1 cellular context compared by ENCODE assay signal in the genomic region with DNA sequence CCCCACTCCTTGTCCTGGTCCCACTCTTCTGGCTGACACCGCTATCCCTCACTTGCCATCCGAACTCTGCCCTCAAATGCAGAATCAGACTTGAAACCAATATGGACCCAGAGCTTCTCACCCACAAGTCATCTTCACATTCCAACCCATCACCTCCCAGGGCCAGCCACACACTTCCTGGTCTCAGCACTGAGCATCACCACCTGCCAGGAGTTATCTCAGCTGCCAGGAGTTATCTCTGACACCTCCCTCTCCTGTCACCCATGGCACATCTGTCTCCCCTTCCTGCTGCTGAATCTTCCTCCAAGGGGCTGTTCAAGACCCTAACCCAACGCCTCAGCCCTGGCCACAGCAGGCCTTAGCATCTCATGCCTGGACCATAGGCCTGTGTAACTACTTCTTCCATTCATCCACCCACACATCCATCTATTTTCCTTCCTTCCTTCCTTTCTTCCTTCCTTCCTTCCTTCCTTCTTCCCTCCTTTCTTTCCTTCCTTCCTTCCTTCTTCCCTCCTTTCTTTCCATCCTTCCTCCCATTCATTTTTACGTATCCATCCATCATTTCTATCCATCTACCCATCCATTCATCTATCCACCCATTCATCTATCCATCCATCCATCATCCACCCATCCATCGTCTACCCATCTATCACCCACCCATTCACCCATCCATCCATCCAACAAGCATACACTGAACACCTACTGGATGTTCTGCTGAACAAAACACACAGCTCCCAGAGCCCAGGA.
TF ChIP-seq lines count a peak whose summit lies in the region.

No MANE protein-coding gene starts in this region.

TF ChIP-seq in HepG2, 621 proteins besides CTCF, POLR2A, EP300 and RAD21 (continued from another document and continues in another):
- TF ChIP-seq, protein P1, sequence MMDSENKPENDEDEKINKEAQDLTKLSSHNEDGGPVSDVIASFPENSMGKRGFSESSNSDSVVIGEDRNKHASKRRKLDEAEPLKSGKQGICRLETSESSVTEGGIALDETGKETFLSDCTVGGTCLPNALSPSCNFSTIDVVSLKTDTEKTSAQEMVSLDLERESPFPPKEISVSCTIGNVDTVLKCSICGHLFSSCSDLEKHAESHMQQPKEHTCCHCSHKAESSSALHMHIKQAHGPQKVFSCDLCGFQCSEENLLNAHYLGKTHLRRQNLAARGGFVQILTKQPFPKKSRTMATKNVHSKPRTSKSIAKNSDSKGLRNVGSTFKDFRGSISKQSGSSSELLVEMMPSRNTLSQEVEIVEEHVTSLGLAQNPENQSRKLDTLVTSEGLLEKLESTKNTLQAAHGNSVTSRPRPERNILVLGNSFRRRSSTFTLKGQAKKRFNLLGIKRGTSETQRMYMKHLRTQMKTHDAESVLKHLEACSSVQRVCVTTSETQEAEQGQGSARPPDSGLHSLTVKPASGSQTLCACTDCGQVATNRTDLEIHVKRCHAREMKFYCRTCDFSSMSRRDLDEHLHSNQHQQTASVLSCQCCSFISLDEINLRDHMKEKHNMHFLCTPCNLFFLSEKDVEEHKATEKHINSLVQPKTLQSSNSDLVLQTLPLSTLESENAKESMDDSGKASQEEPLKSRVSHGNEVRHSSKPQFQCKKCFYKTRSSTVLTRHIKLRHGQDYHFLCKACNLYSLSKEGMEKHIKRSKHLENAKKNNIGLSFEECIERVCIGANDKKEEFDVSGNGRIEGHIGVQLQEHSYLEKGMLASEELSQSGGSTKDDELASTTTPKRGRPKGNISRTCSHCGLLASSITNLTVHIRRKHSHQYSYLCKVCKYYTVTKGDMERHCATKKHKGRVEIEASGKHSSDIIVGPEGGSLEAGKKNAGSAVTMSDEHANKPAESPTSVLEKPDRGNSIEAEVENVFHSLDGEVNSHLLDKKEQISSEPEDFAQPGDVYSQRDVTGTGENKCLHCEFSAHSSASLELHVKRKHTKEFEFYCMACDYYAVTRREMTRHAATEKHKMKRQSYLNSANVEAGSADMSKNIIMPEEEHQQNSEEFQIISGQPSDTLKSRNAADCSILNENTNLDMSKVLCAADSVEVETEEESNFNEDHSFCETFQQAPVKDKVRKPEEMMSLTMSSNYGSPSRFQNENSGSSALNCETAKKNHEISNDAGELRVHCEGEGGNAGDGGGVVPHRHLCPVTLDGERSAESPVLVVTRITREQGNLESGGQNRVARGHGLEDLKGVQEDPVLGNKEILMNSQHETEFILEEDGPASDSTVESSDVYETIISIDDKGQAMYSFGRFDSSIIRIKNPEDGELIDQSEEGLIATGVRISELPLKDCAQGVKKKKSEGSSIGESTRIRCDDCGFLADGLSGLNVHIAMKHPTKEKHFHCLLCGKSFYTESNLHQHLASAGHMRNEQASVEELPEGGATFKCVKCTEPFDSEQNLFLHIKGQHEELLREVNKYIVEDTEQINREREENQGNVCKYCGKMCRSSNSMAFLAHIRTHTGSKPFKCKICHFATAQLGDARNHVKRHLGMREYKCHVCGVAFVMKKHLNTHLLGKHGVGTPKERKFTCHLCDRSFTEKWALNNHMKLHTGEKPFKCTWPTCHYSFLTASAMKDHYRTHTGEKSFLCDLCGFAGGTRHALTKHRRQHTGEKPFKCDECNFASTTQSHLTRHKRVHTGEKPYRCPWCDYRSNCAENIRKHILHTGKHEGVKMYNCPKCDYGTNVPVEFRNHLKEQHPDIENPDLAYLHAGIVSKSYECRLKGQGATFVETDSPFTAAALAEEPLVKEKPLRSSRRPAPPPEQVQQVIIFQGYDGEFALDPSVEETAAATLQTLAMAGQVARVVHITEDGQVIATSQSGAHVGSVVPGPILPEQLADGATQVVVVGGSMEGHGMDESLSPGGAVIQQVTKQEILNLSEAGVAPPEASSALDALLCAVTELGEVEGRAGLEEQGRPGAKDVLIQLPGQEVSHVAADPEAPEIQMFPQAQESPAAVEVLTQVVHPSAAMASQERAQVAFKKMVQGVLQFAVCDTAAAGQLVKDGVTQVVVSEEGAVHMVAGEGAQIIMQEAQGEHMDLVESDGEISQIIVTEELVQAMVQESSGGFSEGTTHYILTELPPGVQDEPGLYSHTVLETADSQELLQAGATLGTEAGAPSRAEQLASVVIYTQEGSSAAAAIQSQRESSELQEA (CRISPR knock-in tag; IDR thresholded peaks at IDR 0.05; ENCODE audit: not compliant biosample characterization), result no peak
- TF ChIP-seq HMG20B (CRISPR knock-in tag; conservative IDR thresholded peaks at IDR 0.05), result no peak
- TF ChIP-seq, protein P2, sequence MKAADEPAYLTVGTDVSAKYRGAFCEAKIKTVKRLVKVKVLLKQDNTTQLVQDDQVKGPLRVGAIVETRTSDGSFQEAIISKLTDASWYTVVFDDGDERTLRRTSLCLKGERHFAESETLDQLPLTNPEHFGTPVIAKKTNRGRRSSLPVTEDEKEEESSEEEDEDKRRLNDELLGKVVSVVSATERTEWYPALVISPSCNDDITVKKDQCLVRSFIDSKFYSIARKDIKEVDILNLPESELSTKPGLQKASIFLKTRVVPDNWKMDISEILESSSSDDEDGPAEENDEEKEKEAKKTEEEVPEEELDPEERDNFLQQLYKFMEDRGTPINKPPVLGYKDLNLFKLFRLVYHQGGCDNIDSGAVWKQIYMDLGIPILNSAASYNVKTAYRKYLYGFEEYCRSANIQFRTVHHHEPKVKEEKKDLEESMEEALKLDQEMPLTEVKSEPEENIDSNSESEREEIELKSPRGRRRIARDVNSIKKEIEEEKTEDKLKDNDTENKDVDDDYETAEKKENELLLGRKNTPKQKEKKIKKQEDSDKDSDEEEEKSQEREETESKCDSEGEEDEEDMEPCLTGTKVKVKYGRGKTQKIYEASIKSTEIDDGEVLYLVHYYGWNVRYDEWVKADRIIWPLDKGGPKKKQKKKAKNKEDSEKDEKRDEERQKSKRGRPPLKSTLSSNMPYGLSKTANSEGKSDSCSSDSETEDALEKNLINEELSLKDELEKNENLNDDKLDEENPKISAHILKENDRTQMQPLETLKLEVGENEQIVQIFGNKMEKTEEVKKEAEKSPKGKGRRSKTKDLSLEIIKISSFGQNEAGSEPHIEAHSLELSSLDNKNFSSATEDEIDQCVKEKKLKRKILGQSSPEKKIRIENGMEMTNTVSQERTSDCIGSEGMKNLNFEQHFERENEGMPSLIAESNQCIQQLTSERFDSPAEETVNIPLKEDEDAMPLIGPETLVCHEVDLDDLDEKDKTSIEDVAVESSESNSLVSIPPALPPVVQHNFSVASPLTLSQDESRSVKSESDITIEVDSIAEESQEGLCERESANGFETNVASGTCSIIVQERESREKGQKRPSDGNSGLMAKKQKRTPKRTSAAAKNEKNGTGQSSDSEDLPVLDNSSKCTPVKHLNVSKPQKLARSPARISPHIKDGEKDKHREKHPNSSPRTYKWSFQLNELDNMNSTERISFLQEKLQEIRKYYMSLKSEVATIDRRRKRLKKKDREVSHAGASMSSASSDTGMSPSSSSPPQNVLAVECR (CRISPR knock-in tag; IDR thresholded peaks at IDR 0.05; ENCODE audit: borderline replicate concordance), result no peak
- peak; percentile 78; the same call in 1 of the 2 replicates for TF ChIP-seq ATM (IDR thresholded peaks at IDR 0.05; ENCODE audit: borderline replicate concordance)
- TF ChIP-seq, protein P3, sequence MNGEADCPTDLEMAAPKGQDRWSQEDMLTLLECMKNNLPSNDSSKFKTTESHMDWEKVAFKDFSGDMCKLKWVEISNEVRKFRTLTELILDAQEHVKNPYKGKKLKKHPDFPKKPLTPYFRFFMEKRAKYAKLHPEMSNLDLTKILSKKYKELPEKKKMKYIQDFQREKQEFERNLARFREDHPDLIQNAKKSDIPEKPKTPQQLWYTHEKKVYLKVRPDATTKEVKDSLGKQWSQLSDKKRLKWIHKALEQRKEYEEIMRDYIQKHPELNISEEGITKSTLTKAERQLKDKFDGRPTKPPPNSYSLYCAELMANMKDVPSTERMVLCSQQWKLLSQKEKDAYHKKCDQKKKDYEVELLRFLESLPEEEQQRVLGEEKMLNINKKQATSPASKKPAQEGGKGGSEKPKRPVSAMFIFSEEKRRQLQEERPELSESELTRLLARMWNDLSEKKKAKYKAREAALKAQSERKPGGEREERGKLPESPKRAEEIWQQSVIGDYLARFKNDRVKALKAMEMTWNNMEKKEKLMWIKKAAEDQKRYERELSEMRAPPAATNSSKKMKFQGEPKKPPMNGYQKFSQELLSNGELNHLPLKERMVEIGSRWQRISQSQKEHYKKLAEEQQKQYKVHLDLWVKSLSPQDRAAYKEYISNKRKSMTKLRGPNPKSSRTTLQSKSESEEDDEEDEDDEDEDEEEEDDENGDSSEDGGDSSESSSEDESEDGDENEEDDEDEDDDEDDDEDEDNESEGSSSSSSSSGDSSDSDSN (CRISPR knock-in tag; IDR thresholded peaks at IDR 0.05), result no peak
- TF ChIP-seq TAF15 (IDR thresholded peaks at IDR 0.05; ENCODE audit: low read depth, low read length, poor library complexity, severe bottlenecking), result no peak
- TF ChIP-seq REPIN1 (CRISPR knock-in tag; IDR thresholded peaks at IDR 0.05; ENCODE audit: borderline replicate concordance, low read depth), result no peak
- peak; percentile 13; the same call in 1 of the 2 replicates for TF ChIP-seq TBX3 (IDR thresholded peaks at IDR 0.05; ENCODE audit: borderline replicate concordance)
- TF ChIP-seq ESRRA (CRISPR knock-in tag; IDR thresholded peaks at IDR 0.05; ENCODE audit: low read depth), result no peak
- TF ChIP-seq, protein P4, sequence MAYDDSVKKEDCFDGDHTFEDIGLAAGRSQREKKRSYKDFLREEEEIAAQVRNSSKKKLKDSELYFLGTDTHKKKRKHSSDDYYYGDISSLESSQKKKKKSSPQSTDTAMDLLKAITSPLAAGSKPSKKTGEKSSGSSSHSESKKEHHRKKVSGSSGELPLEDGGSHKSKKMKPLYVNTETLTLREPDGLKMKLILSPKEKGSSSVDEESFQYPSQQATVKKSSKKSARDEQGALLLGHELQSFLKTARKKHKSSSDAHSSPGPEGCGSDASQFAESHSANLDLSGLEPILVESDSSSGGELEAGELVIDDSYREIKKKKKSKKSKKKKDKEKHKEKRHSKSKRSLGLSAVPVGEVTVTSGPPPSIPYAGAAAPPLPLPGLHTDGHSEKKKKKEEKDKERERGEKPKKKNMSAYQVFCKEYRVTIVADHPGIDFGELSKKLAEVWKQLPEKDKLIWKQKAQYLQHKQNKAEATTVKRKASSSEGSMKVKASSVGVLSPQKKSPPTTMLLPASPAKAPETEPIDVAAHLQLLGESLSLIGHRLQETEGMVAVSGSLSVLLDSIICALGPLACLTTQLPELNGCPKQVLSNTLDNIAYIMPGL (CRISPR knock-in tag; IDR thresholded peaks at IDR 0.05; ENCODE audit: borderline replicate concordance in 1 of 2, low read depth in 1 of 2), result no peak
- TF ChIP-seq RORA (CRISPR knock-in tag; IDR thresholded peaks at IDR 0.05), result no peak
- TF ChIP-seq, protein P5, sequence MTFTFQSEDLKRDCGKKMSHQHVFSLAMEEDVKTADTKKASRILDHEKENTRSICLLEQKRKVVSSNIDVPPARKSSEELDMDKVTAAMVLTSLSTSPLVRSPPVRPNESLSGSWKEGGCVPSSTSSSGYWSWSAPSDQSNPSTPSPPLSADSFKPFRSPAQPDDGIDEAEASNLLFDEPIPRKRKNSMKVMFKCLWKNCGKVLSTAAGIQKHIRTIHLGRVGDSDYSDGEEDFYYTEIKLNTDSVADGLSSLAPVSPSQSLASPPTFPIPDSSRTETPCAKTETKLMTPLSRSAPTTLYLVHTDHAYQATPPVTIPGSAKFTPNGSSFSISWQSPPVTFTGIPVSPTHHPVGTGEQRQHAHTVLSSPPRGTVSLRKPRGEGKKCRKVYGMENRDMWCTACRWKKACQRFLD (CRISPR knock-in tag; IDR thresholded peaks at IDR 0.05; ENCODE audit: borderline replicate concordance), result no peak
- peak; percentile 19; the same call in 1 of the 2 replicates for TF ChIP-seq ATF7 (IDR thresholded peaks at IDR 0.05)
- no peak for TF ChIP-seq ATF7 (CRISPR knock-in tag; IDR thresholded peaks at IDR 0.05)
- no peak for TF ChIP-seq ZSCAN25 (CRISPR knock-in tag; IDR thresholded peaks at IDR 0.05)
- no peak for TF ChIP-seq ZNF451 (CRISPR knock-in tag; IDR thresholded peaks at IDR 0.05)
- TF ChIP-seq MXD4 (CRISPR knock-in tag; IDR thresholded peaks at IDR 0.05), result no peak
- TF ChIP-seq LCORL (IDR thresholded peaks at IDR 0.05), result peak; percentile 59; the same call in 1 of the 2 replicates
- TF ChIP-seq LCORL (CRISPR knock-in tag; IDR thresholded peaks at IDR 0.05), result no peak
- TF ChIP-seq, protein P6, sequence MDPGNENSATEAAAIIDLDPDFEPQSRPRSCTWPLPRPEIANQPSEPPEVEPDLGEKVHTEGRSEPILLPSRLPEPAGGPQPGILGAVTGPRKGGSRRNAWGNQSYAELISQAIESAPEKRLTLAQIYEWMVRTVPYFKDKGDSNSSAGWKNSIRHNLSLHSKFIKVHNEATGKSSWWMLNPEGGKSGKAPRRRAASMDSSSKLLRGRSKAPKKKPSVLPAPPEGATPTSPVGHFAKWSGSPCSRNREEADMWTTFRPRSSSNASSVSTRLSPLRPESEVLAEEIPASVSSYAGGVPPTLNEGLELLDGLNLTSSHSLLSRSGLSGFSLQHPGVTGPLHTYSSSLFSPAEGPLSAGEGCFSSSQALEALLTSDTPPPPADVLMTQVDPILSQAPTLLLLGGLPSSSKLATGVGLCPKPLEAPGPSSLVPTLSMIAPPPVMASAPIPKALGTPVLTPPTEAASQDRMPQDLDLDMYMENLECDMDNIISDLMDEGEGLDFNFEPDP (CRISPR knock-in tag; conservative IDR thresholded peaks at IDR 0.05), result no peak
- TF ChIP-seq FOXK2 (IDR thresholded peaks at IDR 0.05), result peak; percentile 60; the same call in 1 of the 2 replicates
- TF ChIP-seq, protein P7, sequence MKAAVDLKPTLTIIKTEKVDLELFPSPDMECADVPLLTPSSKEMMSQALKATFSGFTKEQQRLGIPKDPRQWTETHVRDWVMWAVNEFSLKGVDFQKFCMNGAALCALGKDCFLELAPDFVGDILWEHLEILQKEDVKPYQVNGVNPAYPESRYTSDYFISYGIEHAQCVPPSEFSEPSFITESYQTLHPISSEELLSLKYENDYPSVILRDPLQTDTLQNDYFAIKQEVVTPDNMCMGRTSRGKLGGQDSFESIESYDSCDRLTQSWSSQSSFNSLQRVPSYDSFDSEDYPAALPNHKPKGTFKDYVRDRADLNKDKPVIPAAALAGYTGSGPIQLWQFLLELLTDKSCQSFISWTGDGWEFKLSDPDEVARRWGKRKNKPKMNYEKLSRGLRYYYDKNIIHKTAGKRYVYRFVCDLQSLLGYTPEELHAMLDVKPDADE (CRISPR knock-in tag; IDR thresholded peaks at IDR 0.05), result no peak
- no peak for TF ChIP-seq KLF9 (CRISPR knock-in tag; IDR thresholded peaks at IDR 0.05; ENCODE audit: low read depth)
- TF ChIP-seq EZH2 (conservative IDR thresholded peaks at IDR 0.05; ENCODE audit: low read depth, low read length), result no peak
- no peak for TF ChIP-seq KLF12 (CRISPR knock-in tag; IDR thresholded peaks at IDR 0.05; ENCODE audit: borderline replicate concordance)
- TF ChIP-seq ZNF468 (CRISPR knock-in tag; IDR thresholded peaks at IDR 0.05), result 0 out of 2 replicates have a peak, but pooled peaks have one; percentile 34
- TF ChIP-seq NFKB2 (CRISPR knock-in tag; IDR thresholded peaks at IDR 0.05; ENCODE audit: borderline replicate concordance), result no peak
- no peak for TF ChIP-seq ZNF550 (CRISPR knock-in tag; IDR thresholded peaks at IDR 0.05; ENCODE audit: borderline replicate concordance)
- TF ChIP-seq FOXA1 (IDR thresholded peaks at IDR 0.05), result 0 out of 2 replicates have a peak, but pooled peaks have one; percentile 60
- no peak for TF ChIP-seq FOXA1 (CRISPR knock-in tag; IDR thresholded peaks at IDR 0.05)
- TF ChIP-seq PLRG1 (conservative IDR thresholded peaks at IDR 0.05), result peak; percentile 99
